In genomic region chr15:41465822-41466421, GRCh38 we compare ENCODE assay signal across 8 cellular contexts. TPM values are rescaled to one million over a fixed set of nuclear protein-coding genes. Genes with fewer than 3 reads are reported as not detected.
A peak's percentile ranks its signal among the peaks of the same experiment; 100 is the strongest.
DNase-seq lines count a peak whose midpoint lies in the region; ATAC-seq and TF ChIP-seq lines count a peak whose summit lies in the region.

No MANE protein-coding gene starts in this region.

- no peaks in the 10 kb centered on the region for H3K9me3 Mint-ChIP-seq in osteocyte (ENCODE audit: unreplicated experiment)

- H3K4me1 ChIP-seq in HEK293 (ENCODE audit: control insufficient read depth, insufficient read depth, low read length) = no peaks in the 10 kb centered on the region

- peaks cover 21 to 57% of the 10 kb centered on the region in 2 experiments for H3K36me3 ChIP-seq in HEK293 (ENCODE audit: control insufficient read depth in 2 of 2, insufficient read depth in 1 of 2, low read length in 2 of 2)

- peaks cover 4% of the 10 kb centered on the region for H3K4me1 Mint-ChIP-seq in osteocyte (ENCODE audit: unreplicated experiment)

- no peak for ATAC-seq in HG02610 (IDR thresholded peaks at IDR 0.05; ENCODE audit: unreplicated experiment)

- H3K4me3 Mint-ChIP-seq in osteocyte (ENCODE audit: unreplicated experiment) = no peak overlapping the region

- H3K27ac ChIP-seq in HEK293 (ENCODE audit: extremely low read depth, low read depth, low read length) (no peak overlapping the region), coronary artery (no peak overlapping the region)

- CTCF ChIA-PET in HEK293 (lab: Yijun Ruan, JAX) = interaction anchor here (0.5 to 2.4 kb wide), 32 partner anchors 10 to 621 kb away, joined by 3 to 17 read pairs (median 3); partner anchors contain the start of gene RPAP1

- no peaks in the 10 kb centered on the region for H3K9me3 ChIP-seq in HEK293 (ENCODE audit: control insufficient read depth, insufficient read depth, low read depth, low read length)

- H3K36me3 Mint-ChIP-seq in osteocyte (ENCODE audit: unreplicated experiment) = peaks cover 37% of the 10 kb centered on the region

- POLR2A ChIA-PET in HEK293 (lab: Yijun Ruan, JAX) = interaction anchor here (1.0 kb wide), 1 partner anchor 73 kb away, joined by 4 read pairs; no protein-coding TSS in a partner anchor

- peak; percentile 2 for DNase-seq in NCI-H146 treated with DMSO at 0.1 percent for 48 hours (lab: John Stamatoyannopoulos, UW; ENCODE audit: unreplicated experiment)
- DNase-seq in NCI-H146 (lab: John Stamatoyannopoulos, UW) = no peak
- DNase-seq in RPMI8226 = peak; percentile 45
- DNase-seq in epithelial cell of esophagus (ENCODE audit: low read depth) = peak; percentile 63
- no peak for DNase-seq in osteocyte (ENCODE audit: extremely low spot score, unreplicated experiment)
- no peak for DNase-seq in coronary artery (ENCODE audit: low spot score)

- peak; percentile 67; the same call in 1 of the 2 replicates for TF ChIP-seq CTCF in HEK293 (tag by site-specific recombination; IDR thresholded peaks at IDR 0.05)
- TF ChIP-seq CTCF in epithelial cell of esophagus (IDR thresholded peaks at IDR 0.05; ENCODE audit: insufficient read depth, low read depth, low read length, missing control alignments) = peak; percentile 97
- TF ChIP-seq CTCF in osteocyte (IDR thresholded peaks at IDR 0.05) = peak; percentile 78
- TF ChIP-seq CTCF in coronary artery (IDR thresholded peaks at IDR 0.05) = no peak

- H3K27me3 Mint-ChIP-seq in osteocyte (ENCODE audit: unreplicated experiment) = no peaks in the 10 kb centered on the region

- no peak overlapping the region for H3K27ac Mint-ChIP-seq in osteocyte (ENCODE audit: unreplicated experiment)

- H3K4me3 ChIP-seq in HEK293 (ENCODE audit: low read depth, low read length) (no peak overlapping the region), epithelial cell of esophagus (ENCODE audit: low read length) (no peak overlapping the region), coronary artery (no peak overlapping the region)

TF ChIP-seq in HEK293, 187 proteins besides CTCF, POLR2A, EP300 and RAD21:
- TF ChIP-seq ZNF202 (tag by site-specific recombination; IDR thresholded peaks at IDR 0.05; ENCODE audit: borderline replicate concordance) (no peak), PRDM4 (tag by site-specific recombination; IDR thresholded peaks at IDR 0.05) (no peak), TCF7L2 (IDR thresholded peaks at IDR 0.05; ENCODE audit: borderline replicate concordance, low read depth, low read length) (no peak), ZNF654 (tag by site-specific recombination; IDR thresholded peaks at IDR 0.05; ENCODE audit: low read depth) (peak; percentile 89), ZNF280D (tag by site-specific recombination; IDR thresholded peaks at IDR 0.05) (no peak)

RNA-seq across cellular contexts. Expression of gene ITPKA, which starts 27.8 kb away (rescaled TPM):
- total RNA-seq in osteocyte = not detected in 2 replicates

RNA-seq across cellular contexts. Expression of gene LTK, which starts 47.7 kb away (rescaled TPM):
- 0.50 and 0.91 TPM in 2 replicates for total RNA-seq in osteocyte

RNA-seq across cellular contexts. Expression of gene RTF1, which starts 49.0 kb away (rescaled TPM):
- total RNA-seq in osteocyte = 43.0 and 47.5 TPM in 2 replicates

Comparison
In these comparisons a context has a peak if more than half of its experiments do, and no peak if none do; other contexts are left out.
1. DNase-seq: peak in NCI-H146 treated with DMSO at 0.1 percent for 48 hours (single experiment), RPMI8226 (single experiment) and epithelial cell of esophagus (single experiment); none in NCI-H146 (single experiment), osteocyte (single experiment) and coronary artery (single experiment).